Comparison of ENCODE assay signal across 1 cellular context in genomic region chr11:66388746-66389386, GRCh38.
TF ChIP-seq lines count a peak whose summit lies in the region.

No MANE protein-coding gene starts in this region.

TF ChIP-seq in endothelial cell of umbilical vein, 7 proteins besides CTCF, POLR2A, EP300 and RAD21:
- TF ChIP-seq MAX (IDR thresholded peaks at IDR 0.05; ENCODE audit: insufficient read depth, insufficient read length) = no peak
- no peak for TF ChIP-seq MYC (IDR thresholded peaks at IDR 0.05; ENCODE audit: low read depth, low read length)
- TF ChIP-seq JUN (IDR thresholded peaks at IDR 0.05; ENCODE audit: borderline replicate concordance, insufficient read depth, insufficient read length, low read depth) = no peak
- TF ChIP-seq GATA2 (IDR thresholded peaks at IDR 0.05; ENCODE audit: insufficient read depth, insufficient read length, low read depth, low read length) = no peak
- TF ChIP-seq FOS (IDR thresholded peaks at IDR 0.05; ENCODE audit: borderline replicate concordance, insufficient read depth, low read length) = no peak
- no peak for TF ChIP-seq EZH2 (IDR thresholded peaks at IDR 0.05; ENCODE audit: borderline replicate concordance, low read depth, low read length, severe bottlenecking)
- no peak for TF ChIP-seq POLR2AphosphoS5 (IDR thresholded peaks at IDR 0.05; ENCODE audit: insufficient read depth, low read depth, low read length)
